ENCODE assay signal across 2 cellular contexts in genomic region chr5:141517902-141518610, GRCh38.
TF ChIP-seq lines count a peak whose summit lies in the region.

No MANE protein-coding gene starts in this region.

TF ChIP-seq in liver, 16 proteins besides CTCF, POLR2A, EP300 and RAD21:
- TF ChIP-seq GABPA (IDR thresholded peaks at IDR 0.05 in 1 of 2, conservative IDR thresholded peaks at IDR 0.05 in 1 of 2) (no peak), SP1 (IDR thresholded peaks at IDR 0.05) (peak; percentile 37), RXRA (IDR thresholded peaks at IDR 0.05) (peak in 1 of 2 donors; percentile 32), NR2F2 (IDR thresholded peaks at IDR 0.05) (peak; percentile 95)

TF ChIP-seq in HepG2, 621 proteins besides CTCF, POLR2A, EP300 and RAD21:
- TF ChIP-seq ZNF577 (CRISPR knock-in tag; IDR thresholded peaks at IDR 0.05; ENCODE audit: borderline replicate concordance, low read depth) (no peak), GTF3A (CRISPR knock-in tag; conservative IDR thresholded peaks at IDR 0.05) (no peak), HOXD1 (CRISPR knock-in tag; IDR thresholded peaks at IDR 0.05) (no peak), FOXJ3 (CRISPR knock-in tag; IDR thresholded peaks at IDR 0.05; ENCODE audit: borderline replicate concordance) (no peak), NCOA1 (CRISPR knock-in tag; IDR thresholded peaks at IDR 0.05) (no peak), FOXM1 (CRISPR knock-in tag; IDR thresholded peaks at IDR 0.05) (no peak), ZBTB40 (IDR thresholded peaks at IDR 0.05) (no peak), ZBTB40 (CRISPR knock-in tag; IDR thresholded peaks at IDR 0.05) (no peak), ELF3 (CRISPR knock-in tag; IDR thresholded peaks at IDR 0.05) (no peak), ZNF547 (CRISPR knock-in tag; IDR thresholded peaks at IDR 0.05) (no peak), ZNF432 (CRISPR knock-in tag; IDR thresholded peaks at IDR 0.05; ENCODE audit: borderline replicate concordance) (no peak), ZFX (CRISPR knock-in tag; IDR thresholded peaks at IDR 0.05; ENCODE audit: low read depth) (no peak), ZSCAN20 (CRISPR knock-in tag; IDR thresholded peaks at IDR 0.05; ENCODE audit: borderline replicate concordance) (no peak), SIX1 (CRISPR knock-in tag; IDR thresholded peaks at IDR 0.05; ENCODE audit: borderline replicate concordance) (no peak)
- TF ChIP-seq, protein P1, sequence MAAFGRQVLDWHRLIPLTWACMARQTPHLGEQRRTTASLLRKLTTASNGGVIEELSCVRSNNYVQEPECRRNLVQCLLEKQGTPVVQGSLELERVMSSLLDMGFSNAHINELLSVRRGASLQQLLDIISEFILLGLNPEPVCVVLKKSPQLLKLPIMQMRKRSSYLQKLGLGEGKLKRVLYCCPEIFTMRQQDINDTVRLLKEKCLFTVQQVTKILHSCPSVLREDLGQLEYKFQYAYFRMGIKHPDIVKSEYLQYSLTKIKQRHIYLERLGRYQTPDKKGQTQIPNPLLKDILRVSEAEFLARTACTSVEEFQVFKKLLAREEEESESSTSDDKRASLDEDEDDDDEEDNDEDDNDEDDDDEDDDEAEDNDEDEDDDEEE (CRISPR knock-in tag; IDR thresholded peaks at IDR 0.05), result no peak
- TF ChIP-seq, protein P2, sequence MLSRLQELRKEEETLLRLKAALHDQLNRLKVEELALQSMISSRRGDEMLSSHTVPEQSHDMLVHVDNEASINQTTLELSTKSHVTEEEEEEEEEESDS (CRISPR knock-in tag; IDR thresholded peaks at IDR 0.05; ENCODE audit: borderline replicate concordance), result no peak
